In genomic region chr7:101687081-101687480, GRCh38 we compare ENCODE assay signal across 1 cellular context.
TF ChIP-seq lines count a peak whose summit lies in the region.

No MANE protein-coding gene starts in this region.

TF ChIP-seq in IMR-90, 13 proteins besides CTCF, POLR2A, EP300 and RAD21:
- TF ChIP-seq ELK1 (IDR thresholded peaks at IDR 0.05; ENCODE audit: borderline replicate concordance, low read depth, low read length) = no peak
- TF ChIP-seq CHD1 (IDR thresholded peaks at IDR 0.05; ENCODE audit: low read depth, low read length) = no peak
- TF ChIP-seq NFE2L2 (IDR thresholded peaks at IDR 0.05; ENCODE audit: low read depth, low read length) = no peak
- TF ChIP-seq MXI1 (IDR thresholded peaks at IDR 0.05; ENCODE audit: borderline replicate concordance, low read depth, low read length) = no peak
- no peak for TF ChIP-seq RCOR1 (IDR thresholded peaks at IDR 0.05; ENCODE audit: insufficient replicate concordance, low read length)
- no peak for TF ChIP-seq RFX5 (IDR thresholded peaks at IDR 0.05; ENCODE audit: low read depth, low read length)
- TF ChIP-seq, protein P1, sequence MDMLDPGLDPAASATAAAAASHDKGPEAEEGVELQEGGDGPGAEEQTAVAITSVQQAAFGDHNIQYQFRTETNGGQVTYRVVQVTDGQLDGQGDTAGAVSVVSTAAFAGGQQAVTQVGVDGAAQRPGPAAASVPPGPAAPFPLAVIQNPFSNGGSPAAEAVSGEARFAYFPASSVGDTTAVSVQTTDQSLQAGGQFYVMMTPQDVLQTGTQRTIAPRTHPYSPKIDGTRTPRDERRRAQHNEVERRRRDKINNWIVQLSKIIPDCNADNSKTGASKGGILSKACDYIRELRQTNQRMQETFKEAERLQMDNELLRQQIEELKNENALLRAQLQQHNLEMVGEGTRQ (IDR thresholded peaks at IDR 0.05; ENCODE audit: low read depth, low read length) = no peak
- TF ChIP-seq MAFK (IDR thresholded peaks at IDR 0.05; ENCODE audit: low read depth, low read length) = no peak
- no peak for TF ChIP-seq SMC3 (IDR thresholded peaks at IDR 0.05; ENCODE audit: low read depth, low read length)
- TF ChIP-seq MAZ (IDR thresholded peaks at IDR 0.05; ENCODE audit: borderline replicate concordance, low read depth, low read length) = no peak
